13 cellular contexts compared by ENCODE assay signal in the genomic region with DNA sequence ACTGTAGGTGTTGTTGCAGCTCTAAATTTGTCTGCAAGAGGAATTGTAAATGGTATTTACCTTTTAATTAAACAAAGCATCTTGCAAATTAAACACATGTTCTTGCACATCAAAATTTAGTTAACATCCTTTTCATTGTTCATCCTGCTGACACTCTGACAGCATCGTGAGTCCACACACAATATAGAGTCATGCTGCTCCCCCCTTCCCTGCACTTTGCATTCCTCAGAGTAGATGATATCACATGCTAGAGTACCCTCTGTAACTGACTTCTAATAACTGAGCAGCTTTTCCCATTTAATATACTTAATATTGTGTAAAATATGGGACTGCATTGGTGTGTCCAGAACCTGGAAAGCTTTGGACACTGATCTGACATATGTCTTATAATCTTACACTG.
"Had no signal": no experiment of that assay in that cellular context is flagged by ENCODE, and none has a peak within 500 bp of the region (broad histone marks: within the 10 kb centered on the region; RNA-seq: fewer than 3 reads in every experiment).

No MANE protein-coding gene starts in this region.

- ATAC-seq: esophagus mucosa; left ventricle myocardium superior; naive thymus-derived CD8-positive, alpha-beta T cell; stimulated activated naive B cell treated with anti-CD40 and anti-IgM and Interleukin-4, amounts not matched to agents 10 μg/mL and 1 μg/mL and 100 μg/mL, for 72 hours had no signal

- H3K4me2 ChIP-seq: hepatocyte had no signal

- H3K4me3 ChIP-seq: hepatocyte, thyroid gland had no signal

- H3K4me1 ChIP-seq: thyroid gland had no signal

- H3K36me3 ChIP-seq: thyroid gland had no signal

- DNase-seq: activated CD4-positive, alpha-beta T cell treated with anti-CD3 and anti-CD28 coated beads, Interleukin-2, amount 50 U/mL, for 48 hours; activated naive CD4-positive, alpha-beta T cell treated with anti-CD3 and anti-CD28 coated beads, Interleukin-2, amount 10 ng/mL, durations not matched to agents 7 days and 5 days; left ventricle myocardium superior; mesenchymal stem cell; naive thymus-derived CD8-positive, alpha-beta T cell; posterior cingulate gyrus; stimulated activated CD4-positive, alpha-beta T cell treated with anti-CD3 and anti-CD28 coated beads, Interleukin-4, amount 100 ng/mL, for 1 hour; stimulated activated naive B cell treated with anti-CD40 and anti-IgM and Interleukin-4, amounts not matched to agents 10 μg/mL and 1 μg/mL and 100 μg/mL, for 72 hours; T1000; thyroid gland had no signal

- H3K79me2 ChIP-seq: hepatocyte had no signal

- H3K9me3 ChIP-seq: thyroid gland had no signal

- H2AFZ ChIP-seq: hepatocyte had no signal

- H3K27me3 ChIP-seq: hepatocyte, thyroid gland had no signal

- H3K27ac ChIP-seq: hepatocyte, thyroid gland, VCaP had no signal
